ENCODE assay signal across 12 cellular contexts in genomic region chr15:38818156-38818745, GRCh38.
DNase-seq lines count a peak whose midpoint lies in the region; ATAC-seq and TF ChIP-seq lines count a peak whose summit lies in the region.
"Had no signal": no experiment of that assay in that cellular context is flagged by ENCODE, and none has a peak within 500 bp of the region (broad histone marks: within the 10 kb centered on the region; RNA-seq: fewer than 3 reads in every experiment).

No MANE protein-coding gene starts in this region.

- no peaks in the 10 kb centered on the region for H3K79me2 ChIP-seq in GM23338 (replicated peaks; ENCODE audit: insufficient read depth)

- H3K4me3 Mint-ChIP-seq in GM23338 (no peak overlapping the region), mesothelial cell of epicardium (no peak overlapping the region)
- H3K4me3 Mint-ChIP-seq: activated CD4-positive, alpha-beta T cell treated with anti-CD3 and anti-CD28 coated beads, Interleukin-2, amount 10 ng/mL, durations not matched to agents 24 days and 14 days; central memory CD8-positive, alpha-beta T cell had no signal

- no peaks in the 10 kb centered on the region for H3K36me3 ChIP-seq in GM23338 (ENCODE audit: insufficient read depth)
- H3K36me3 ChIP-seq: spleen, upper lobe of left lung had no signal

- no peak overlapping the region for H3K4me3 ChIP-seq in GM23338
- H3K4me3 ChIP-seq: upper lobe of left lung had no signal

- no peak overlapping the region for H3K27ac Mint-ChIP-seq in GM23338
- peak overlapping the region; percentile 45 for H3K27ac Mint-ChIP-seq in mesothelial cell of epicardium
- H3K27ac Mint-ChIP-seq: activated CD4-positive, alpha-beta T cell treated with anti-CD3 and anti-CD28 coated beads, Interleukin-2, amount 10 ng/mL, durations not matched to agents 24 days and 14 days had no signal

- TF ChIP-seq CTCF in GM23338 (conservative IDR thresholded peaks at IDR 0.05; ENCODE audit: low read depth in 2 of 2): no peak
- TF ChIP-seq CTCF in mesothelial cell of epicardium (IDR thresholded peaks at IDR 0.05; ENCODE audit: unreplicated experiment): no peak

- no peaks in the 10 kb centered on the region for H3K27me3 ChIP-seq in GM23338 (ENCODE audit: insufficient read depth)
- H3K27me3 ChIP-seq: spleen, upper lobe of left lung had no signal

- H3K36me3 Mint-ChIP-seq in GM23338 (ENCODE audit: low read depth) (no peaks in the 10 kb centered on the region), mesothelial cell of epicardium (no peaks in the 10 kb centered on the region)

- H3K9me3 Mint-ChIP-seq in GM23338 (no peaks in the 10 kb centered on the region), mesothelial cell of epicardium (no peaks in the 10 kb centered on the region)
- H3K9me3 Mint-ChIP-seq: activated CD4-positive, alpha-beta T cell treated with anti-CD3 and anti-CD28 coated beads, Interleukin-2, amount 10 ng/mL, durations not matched to agents 24 days and 14 days; central memory CD8-positive, alpha-beta T cell had no signal

- ATAC-seq in GM23338: peak; percentile 62

- H4K20me1 ChIP-seq in GM23338 (replicated peaks; ENCODE audit: insufficient read depth): no peaks in the 10 kb centered on the region

- no peak overlapping the region for H3K27ac ChIP-seq in GM23338 (ENCODE audit: low read depth)
- H3K27ac ChIP-seq: spleen, upper lobe of left lung had no signal

- peak overlapping the region; percentile 60 for H2AFZ ChIP-seq in GM23338

- no peaks in the 10 kb centered on the region for H3K9me2 ChIP-seq in GM23338 (ENCODE audit: insufficient read depth)

- DNase-seq in Ammon's horn (ENCODE audit: low spot score) (peak; percentile 18), GM23338 (ENCODE audit: low spot score) (peak; percentile 23), SK-N-DZ (ENCODE audit: low spot score) (peak; percentile 66), mesothelial cell of epicardium (ENCODE audit: low spot score in 2 of 2, unreplicated experiment in 2 of 2) (no peak), GF-D8 (lab: John Stamatoyannopoulos, UW) (no peak), NCI-H2107 treated with DMSO at 0.1 percent for 48 hours (lab: John Stamatoyannopoulos, UW; ENCODE audit: unreplicated experiment) (no peak), DMS114 treated with DMSO at 0.1 percent for 48 hours (lab: John Stamatoyannopoulos, UW; ENCODE audit: unreplicated experiment) (no peak)
- no peak for DNase-seq in activated effector memory CD4-positive, alpha-beta T cell treated with Interleukin-2 at 50 U/mL for 16 hours

- no peaks in the 10 kb centered on the region for H3F3A ChIP-seq in GM23338 (replicated peaks; ENCODE audit: low read depth)

- H3K4me1 ChIP-seq in GM23338 (ENCODE audit: insufficient read depth): no peaks in the 10 kb centered on the region; the same call in 1 of the 2 replicates

- H3K4me1 Mint-ChIP-seq in GM23338 (peaks cover 6% of the 10 kb centered on the region; the same call in 2 of the 3 replicates), mesothelial cell of epicardium (peaks cover 18% of the 10 kb centered on the region)
- H3K4me1 Mint-ChIP-seq: central memory CD8-positive, alpha-beta T cell had no signal

- H3K27me3 Mint-ChIP-seq in GM23338 (ENCODE audit: insufficient read depth, low read depth, poor library complexity) (no peaks in the 10 kb centered on the region), mesothelial cell of epicardium (ENCODE audit: low read depth) (peaks cover 1% of the 10 kb centered on the region)
- H3K27me3 Mint-ChIP-seq: central memory CD8-positive, alpha-beta T cell had no signal

- no peak overlapping the region for H3K4me2 ChIP-seq in GM23338

TF ChIP-seq in GM23338, 12 proteins besides CTCF, POLR2A, EP300 and RAD21:
- TF ChIP-seq CREB1 (CRISPR knock-in tag; IDR thresholded peaks at IDR 0.05; ENCODE audit: low read depth) (no peak), STAT1 (IDR thresholded peaks at IDR 0.05; ENCODE audit: unreplicated experiment) (no peak), ZNF462 (CRISPR knock-in tag; IDR thresholded peaks at IDR 0.05) (no peak), ZNF114 (CRISPR knock-in tag; IDR thresholded peaks at IDR 0.05) (no peak), REST (IDR thresholded peaks at IDR 0.05; ENCODE audit: unreplicated experiment) (no peak), ZNF331 (CRISPR knock-in tag; IDR thresholded peaks at IDR 0.05; ENCODE audit: low read depth) (no peak)

Comparison
In these comparisons a context has a peak if more than half of its experiments do, and no peak if none do; other contexts are left out.
1. DNase-seq: peak in Ammon's horn (single experiment), GM23338 (single experiment) and SK-N-DZ (single experiment); none in mesothelial cell of epicardium (0 of 2), activated effector memory CD4-positive, alpha-beta T cell treated with Interleukin-2 at 50 U/mL for 16 hours (single experiment), GF-D8 (single experiment), NCI-H2107 treated with DMSO at 0.1 percent for 48 hours (single experiment) and DMS114 treated with DMSO at 0.1 percent for 48 hours (single experiment).